1 cellular context compared by ENCODE assay signal in genomic region chr3:56830884-56831283, GRCh38.
TF ChIP-seq lines count a peak whose summit lies in the region.

No MANE protein-coding gene starts in this region.

TF ChIP-seq in HepG2, 621 proteins besides CTCF, POLR2A, EP300 and RAD21 (continued from another document and continues in another):
- TF ChIP-seq ZNF784 (CRISPR knock-in tag; IDR thresholded peaks at IDR 0.05; ENCODE audit: borderline replicate concordance) (no peak), GTF2F1 (IDR thresholded peaks at IDR 0.05; ENCODE audit: low read length) (no peak), ZNF773 (CRISPR knock-in tag; IDR thresholded peaks at IDR 0.05; ENCODE audit: borderline replicate concordance) (no peak), ONECUT2 (CRISPR knock-in tag; IDR thresholded peaks at IDR 0.05) (0 out of 2 replicates have a peak, but pooled peaks have one; percentile 40), NFE2L2 (IDR thresholded peaks at IDR 0.05; ENCODE audit: low read length) (no peak), ZNF746 (CRISPR knock-in tag; IDR thresholded peaks at IDR 0.05) (no peak), ZGPAT (CRISPR knock-in tag; IDR thresholded peaks at IDR 0.05) (peak; percentile 73; the same call in 1 of the 2 replicates), HMGXB4 (CRISPR knock-in tag; IDR thresholded peaks at IDR 0.05; ENCODE audit: borderline replicate concordance in 1 of 2, low read depth in 1 of 2) (no peak), MYC (CRISPR knock-in tag; IDR thresholded peaks at IDR 0.05; ENCODE audit: borderline replicate concordance) (no peak), CERS6 (CRISPR knock-in tag; IDR thresholded peaks at IDR 0.05) (no peak), ZNF703 (CRISPR knock-in tag; IDR thresholded peaks at IDR 0.05; ENCODE audit: borderline replicate concordance) (no peak), ETV6 (CRISPR knock-in tag; conservative IDR thresholded peaks at IDR 0.05) (no peak), GABPA (IDR thresholded peaks at IDR 0.05; ENCODE audit: low read depth, low read length) (no peak), GABPA (CRISPR knock-in tag; IDR thresholded peaks at IDR 0.05; ENCODE audit: low read depth) (no peak), ZNF782 (CRISPR knock-in tag; IDR thresholded peaks at IDR 0.05; ENCODE audit: borderline replicate concordance) (no peak), ZMYM3 (CRISPR knock-in tag; IDR thresholded peaks at IDR 0.05) (no peak), ZNF44 (CRISPR knock-in tag; IDR thresholded peaks at IDR 0.05) (no peak), FOXP4 (CRISPR knock-in tag; IDR thresholded peaks at IDR 0.05) (peak; percentile 99), HNF4A (CRISPR knock-in tag; IDR thresholded peaks at IDR 0.05) (peak; percentile 83), CBX5 (CRISPR knock-in tag; IDR thresholded peaks at IDR 0.05; ENCODE audit: borderline replicate concordance) (no peak), POLR2AphosphoS5 (IDR thresholded peaks at IDR 0.05; ENCODE audit: low read depth, low read length) (no peak), SATB2 (CRISPR knock-in tag; IDR thresholded peaks at IDR 0.05) (no peak), BCL6 (CRISPR knock-in tag; IDR thresholded peaks at IDR 0.05) (peak; percentile 97), STAT6 (CRISPR knock-in tag; IDR thresholded peaks at IDR 0.05; ENCODE audit: borderline replicate concordance) (0 out of 2 replicates have a peak, but pooled peaks have one; percentile 68), ZNF263 (CRISPR knock-in tag; IDR thresholded peaks at IDR 0.05) (no peak), ZNF883 (CRISPR knock-in tag; IDR thresholded peaks at IDR 0.05; ENCODE audit: not compliant biosample characterization) (no peak), ZBTB34 (CRISPR knock-in tag; IDR thresholded peaks at IDR 0.05) (no peak), ADNP (CRISPR knock-in tag; IDR thresholded peaks at IDR 0.05) (no peak), ZNF503 (CRISPR knock-in tag; IDR thresholded peaks at IDR 0.05) (peak; percentile 69), ZNF7 (CRISPR knock-in tag; IDR thresholded peaks at IDR 0.05) (no peak), ZFP82 (CRISPR knock-in tag; IDR thresholded peaks at IDR 0.05; ENCODE audit: borderline replicate concordance) (no peak), TBX2 (CRISPR knock-in tag; IDR thresholded peaks at IDR 0.05; ENCODE audit: borderline replicate concordance) (peak; percentile 90), ZNF768 (CRISPR knock-in tag; IDR thresholded peaks at IDR 0.05) (no peak), KMT2B (CRISPR knock-in tag; IDR thresholded peaks at IDR 0.05) (no peak), ZNF235 (CRISPR knock-in tag; IDR thresholded peaks at IDR 0.05; ENCODE audit: borderline replicate concordance) (no peak), ZBED4 (CRISPR knock-in tag; IDR thresholded peaks at IDR 0.05; ENCODE audit: borderline replicate concordance) (peak; percentile 61), MXI1 (IDR thresholded peaks at IDR 0.05; ENCODE audit: borderline replicate concordance, low read depth, low read length) (no peak), ZNF775 (CRISPR knock-in tag; IDR thresholded peaks at IDR 0.05; ENCODE audit: borderline replicate concordance) (no peak), ZNF414 (CRISPR knock-in tag; IDR thresholded peaks at IDR 0.05) (no peak), TERF1 (CRISPR knock-in tag; IDR thresholded peaks at IDR 0.05) (no peak), ZNF777 (CRISPR knock-in tag; IDR thresholded peaks at IDR 0.05) (no peak), BHLHE40 (IDR thresholded peaks at IDR 0.05; ENCODE audit: low read length) (no peak), ZKSCAN8 (CRISPR knock-in tag; IDR thresholded peaks at IDR 0.05; ENCODE audit: borderline replicate concordance) (peak; percentile 67; the same call in 1 of the 2 replicates), MAFK (conservative IDR thresholded peaks at IDR 0.05 in 1 of 2, IDR thresholded peaks at IDR 0.05 in 1 of 2; ENCODE audit: low read length in 2 of 2) (no peak), RARG (CRISPR knock-in tag; IDR thresholded peaks at IDR 0.05; ENCODE audit: low read depth) (no peak), ZNF614 (CRISPR knock-in tag; IDR thresholded peaks at IDR 0.05; ENCODE audit: borderline replicate concordance) (peak; percentile 75; the same call in 1 of the 2 replicates)
